Comparison of ENCODE assay signal across 23 cellular contexts in the genomic region with DNA sequence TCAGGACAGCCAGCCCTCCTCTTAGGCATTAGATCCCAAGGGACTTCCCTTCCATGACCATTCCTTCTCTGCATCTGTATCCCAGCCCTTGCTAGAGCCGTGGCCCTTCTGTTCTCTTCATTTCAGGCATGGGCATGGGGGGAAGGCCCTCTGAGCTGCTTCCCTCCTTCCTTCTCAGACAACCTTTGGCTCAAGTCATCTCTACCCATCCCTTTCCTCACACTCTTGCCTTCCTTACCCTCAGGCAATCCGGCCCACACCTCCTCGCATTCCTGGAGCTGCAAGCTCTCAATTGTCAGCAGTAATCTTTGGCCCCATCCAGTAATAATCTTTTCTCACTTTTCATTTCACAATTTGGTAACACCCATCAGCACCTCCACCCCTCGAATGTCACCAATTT.
DNase-seq lines count a peak whose midpoint lies in the region; ATAC-seq, FAIRE-seq and TF ChIP-seq lines count a peak whose summit lies in the region.
"Had no signal": no experiment of that assay in that cellular context is flagged by ENCODE, and none has a peak within 500 bp of the region (broad histone marks: within the 10 kb centered on the region; RNA-seq: fewer than 3 reads in every experiment).

No MANE protein-coding gene starts in this region.

- H3K36me3 Mint-ChIP-seq in activated naive CD4-positive, alpha-beta T cell treated with anti-CD3 and anti-CD28 coated beads, Interleukin-2, amount 50 U/mL, for 24 hours = no peaks in the 10 kb centered on the region
- H3K36me3 Mint-ChIP-seq in activated T-helper 1 cell treated with anti-CD3 and anti-CD28 coated beads, Interleukin-12 subunit alpha, Interleukin-12 subunit beta, Interleukin-2, Interleukin-4 antibody, amounts not matched to agents 30 ng/mL and 10 ng/mL and 1 ng/mL, durations not matched to agents 14 hours and 24 hours and 36 hours (ENCODE audit: low read depth) = peaks cover 2% of the 10 kb centered on the region
- no peaks in the 10 kb centered on the region for H3K36me3 Mint-ChIP-seq in stimulated activated memory B cell treated with anti-CD40 and anti-IgM and Interleukin-4, amounts not matched to agents 10 μg/mL and 1 μg/mL and 100 μg/mL, for 72 hours

- no peak overlapping the region for H2BK120ac ChIP-seq in mesendoderm (ENCODE audit: low read depth, low read length)

- no peak for DNase-seq in activated naive CD4-positive, alpha-beta T cell treated with anti-CD3 and anti-CD28 coated beads, Interleukin-2, amount 50 U/mL, for 16 hours
- DNase-seq in activated T-helper 1 cell treated with anti-CD3 and anti-CD28 coated beads, Interleukin-12 subunit alpha, Interleukin-12 subunit beta, Interleukin-2, Interleukin-4 antibody, amounts not matched to agents 30 ng/mL and 10 ng/mL and 1 ng/mL, durations not matched to agents 14 hours and 24 hours and 36 hours (ENCODE audit: low spot score) = no peak
- DNase-seq in mesendoderm (peak; percentile 76), HTR-8/SVneo (ENCODE audit: insufficient read length, low spot score) (no peak), omental fat pad (ENCODE audit: low spot score) (no peak), HT-29 (ENCODE audit: low spot score) (no peak)
- DNase-seq: activated B cell treated with CpG ODN at 0.5 μM for 24 hours; activated CD4-positive, alpha-beta T cell treated with anti-CD3 and anti-CD28 coated beads, Interleukin-2, amount 50 U/mL, for 48 hours; activated naive CD4-positive, alpha-beta T cell treated with anti-CD3 and anti-CD28 coated beads for 36 hours; Calu3; DMS79; NCI-H1105; NCI-H187 treated with DMSO at 0.1 percent for 48 hours; NCI-H2171 treated with DMSO at 0.1 percent for 48 hours; NCI-H510A treated with DMSO at 0.1 percent for 48 hours; stimulated activated CD4-positive, alpha-beta T cell treated with anti-CD3 and anti-CD28 coated beads, Interleukin-15, amount 100 ng/mL, for 24 hours; stimulated activated naive B cell treated with anti-CD40 and anti-IgM and Interleukin-4, amounts not matched to agents 10 μg/mL and 1 μg/mL and 100 μg/mL, for 72 hours; upper lobe of right lung had no signal

- no peak overlapping the region for H3K4me2 ChIP-seq in mesendoderm (ENCODE audit: low read length)
- H3K4me2 ChIP-seq: hepatocyte had no signal

- no peaks in the 10 kb centered on the region for H3K27me3 Mint-ChIP-seq in activated naive CD4-positive, alpha-beta T cell treated with anti-CD3 and anti-CD28 coated beads, Interleukin-2, amount 50 U/mL, for 24 hours
- H3K27me3 Mint-ChIP-seq in activated T-helper 1 cell treated with anti-CD3 and anti-CD28 coated beads, Interleukin-12 subunit alpha, Interleukin-12 subunit beta, Interleukin-2, Interleukin-4 antibody, amounts not matched to agents 30 ng/mL and 10 ng/mL and 1 ng/mL, durations not matched to agents 14 hours and 24 hours and 36 hours (ENCODE audit: insufficient read depth) = no peaks in the 10 kb centered on the region
- H3K27me3 Mint-ChIP-seq in stimulated activated memory B cell treated with anti-CD40 and anti-IgM and Interleukin-4, amounts not matched to agents 10 μg/mL and 1 μg/mL and 100 μg/mL, for 72 hours = no peaks in the 10 kb centered on the region
- H3K27me3 Mint-ChIP-seq: activated B cell treated with CpG ODN at 0.5 μM for 24 hours; stimulated activated naive B cell treated with anti-CD40 and anti-IgM and Interleukin-4, amounts not matched to agents 10 μg/mL and 1 μg/mL and 100 μg/mL, for 72 hours had no signal

- H3K27me3 ChIP-seq in mesendoderm (ENCODE audit: insufficient read depth, low read length, poor library complexity) = no peaks in the 10 kb centered on the region
- H3K27me3 ChIP-seq: hepatocyte, upper lobe of right lung had no signal

- no peak overlapping the region for H4K5ac ChIP-seq in mesendoderm (ENCODE audit: low read length)

- no peaks in the 10 kb centered on the region for H3K36me3 ChIP-seq in mesendoderm (ENCODE audit: control insufficient read depth, insufficient read depth, low read length)
- H3K36me3 ChIP-seq: upper lobe of right lung had no signal

- WGBS in mesendoderm (ENCODE audit: extremely low coverage, insufficient coverage, low lambda C conversion rate) = no CpG with 5 or more reads among the region's 4 CpGs

- H3K56ac ChIP-seq in mesendoderm (ENCODE audit: low read length) = no peak overlapping the region

- no peaks in the 10 kb centered on the region for H3K79me1 ChIP-seq in mesendoderm (ENCODE audit: low read length)

- intact Hi-C loops in activated T-helper 1 cell treated with anti-CD3 and anti-CD28 coated beads, Interleukin-12 subunit alpha, Interleukin-12 subunit beta, Interleukin-2, Interleukin-4 antibody, amounts not matched to agents 30 ng/mL and 10 ng/mL and 1 ng/mL, durations not matched to agents 14 hours and 24 hours and 36 hours (cut with micrococcal nuclease) = no loop called here

- no peak overlapping the region for H2AK5ac ChIP-seq in mesendoderm (ENCODE audit: low read length)

- no peak overlapping the region for H3K27ac ChIP-seq in mesendoderm (ENCODE audit: low read depth, low read length)
- H3K27ac ChIP-seq: hepatocyte, upper lobe of right lung had no signal

- no peak overlapping the region for H3K23ac ChIP-seq in mesendoderm (ENCODE audit: low read length)

- no peak for TF ChIP-seq CTCF in omental fat pad (IDR thresholded peaks at IDR 0.05)

- no peak overlapping the region for H2BK15ac ChIP-seq in mesendoderm (replicated peaks; ENCODE audit: low read depth)

- H3K18ac ChIP-seq in mesendoderm (ENCODE audit: low read length) = no peak overlapping the region

- H3K4ac ChIP-seq in mesendoderm (ENCODE audit: low read depth, low read length) = no peak overlapping the region

- no peak overlapping the region for H3K4me3 Mint-ChIP-seq in activated naive CD4-positive, alpha-beta T cell treated with anti-CD3 and anti-CD28 coated beads, Interleukin-2, amount 50 U/mL, for 24 hours
- no peak overlapping the region for H3K4me3 Mint-ChIP-seq in activated T-helper 1 cell treated with anti-CD3 and anti-CD28 coated beads, Interleukin-12 subunit alpha, Interleukin-12 subunit beta, Interleukin-2, Interleukin-4 antibody, amounts not matched to agents 30 ng/mL and 10 ng/mL and 1 ng/mL, durations not matched to agents 14 hours and 24 hours and 36 hours
- H3K4me3 Mint-ChIP-seq in stimulated activated memory B cell treated with anti-CD40 and anti-IgM and Interleukin-4, amounts not matched to agents 10 μg/mL and 1 μg/mL and 100 μg/mL, for 72 hours = no peak overlapping the region
- H3K4me3 Mint-ChIP-seq: activated B cell treated with CpG ODN at 0.5 μM for 24 hours; activated naive CD4-positive, alpha-beta T cell treated with anti-CD3 and anti-CD28 coated beads for 36 hours; stimulated activated naive B cell treated with anti-CD40 and anti-IgM and Interleukin-4, amounts not matched to agents 10 μg/mL and 1 μg/mL and 100 μg/mL, for 72 hours; T-helper 1 cell treated with Interleukin-12 subunit alpha and Interleukin-12 subunit beta and Interleukin-4 antibody, amounts not matched to agents 30 μg/mL and 1 μg/mL, for 36 hours had no signal

- peaks cover 11% of the 10 kb centered on the region for H3K4me1 ChIP-seq in mesendoderm (ENCODE audit: control insufficient read depth, low read depth, low read length)
- H3K4me1 ChIP-seq: upper lobe of right lung had no signal

- ATAC-seq in stimulated activated memory B cell treated with anti-CD40 and anti-IgM and Interleukin-4, amounts not matched to agents 10 μg/mL and 1 μg/mL and 100 μg/mL, for 72 hours = no peak
- ATAC-seq in omental fat pad (ENCODE audit: low FRiP score) = no peak
- ATAC-seq: SK-N-SH treated with all-trans-retinoic acid at 6 μM for 48 hours; stimulated activated naive B cell treated with anti-CD40 and anti-IgM and Interleukin-4, amounts not matched to agents 10 μg/mL and 1 μg/mL and 100 μg/mL, for 72 hours had no signal

- no peak overlapping the region for H3K4me3 ChIP-seq in mesendoderm (ENCODE audit: low read length)
- H3K4me3 ChIP-seq: hepatocyte, upper lobe of right lung had no signal

- no peak overlapping the region for H2BK5ac ChIP-seq in mesendoderm (ENCODE audit: low read length)

- no peaks in the 10 kb centered on the region for H3K9me3 Mint-ChIP-seq in activated naive CD4-positive, alpha-beta T cell treated with anti-CD3 and anti-CD28 coated beads, Interleukin-2, amount 50 U/mL, for 24 hours
- peaks cover 11% of the 10 kb centered on the region for H3K9me3 Mint-ChIP-seq in activated T-helper 1 cell treated with anti-CD3 and anti-CD28 coated beads, Interleukin-12 subunit alpha, Interleukin-12 subunit beta, Interleukin-2, Interleukin-4 antibody, amounts not matched to agents 30 ng/mL and 10 ng/mL and 1 ng/mL, durations not matched to agents 14 hours and 24 hours and 36 hours
- H3K9me3 Mint-ChIP-seq in stimulated activated memory B cell treated with anti-CD40 and anti-IgM and Interleukin-4, amounts not matched to agents 10 μg/mL and 1 μg/mL and 100 μg/mL, for 72 hours = no peaks in the 10 kb centered on the region
- H3K9me3 Mint-ChIP-seq: activated B cell treated with CpG ODN at 0.5 μM for 24 hours; activated naive CD4-positive, alpha-beta T cell treated with anti-CD3 and anti-CD28 coated beads for 36 hours; T-helper 1 cell treated with Interleukin-12 subunit alpha and Interleukin-12 subunit beta and Interleukin-4 antibody, amounts not matched to agents 30 μg/mL and 1 μg/mL, for 36 hours had no signal

- no peak for FAIRE-seq in HTR-8/SVneo (lab: Jason Lieb, UNC)

- peak overlapping the region; percentile 16 for H3K27ac Mint-ChIP-seq in activated naive CD4-positive, alpha-beta T cell treated with anti-CD3 and anti-CD28 coated beads, Interleukin-2, amount 50 U/mL, for 24 hours
- peak overlapping the region; percentile 8 for H3K27ac Mint-ChIP-seq in activated T-helper 1 cell treated with anti-CD3 and anti-CD28 coated beads, Interleukin-12 subunit alpha, Interleukin-12 subunit beta, Interleukin-2, Interleukin-4 antibody, amounts not matched to agents 30 ng/mL and 10 ng/mL and 1 ng/mL, durations not matched to agents 14 hours and 24 hours and 36 hours
- H3K27ac Mint-ChIP-seq in stimulated activated memory B cell treated with anti-CD40 and anti-IgM and Interleukin-4, amounts not matched to agents 10 μg/mL and 1 μg/mL and 100 μg/mL, for 72 hours = peak overlapping the region; percentile 11
- H3K27ac Mint-ChIP-seq: activated B cell treated with CpG ODN at 0.5 μM for 24 hours; activated naive CD4-positive, alpha-beta T cell treated with anti-CD3 and anti-CD28 coated beads for 36 hours; stimulated activated naive B cell treated with anti-CD40 and anti-IgM and Interleukin-4, amounts not matched to agents 10 μg/mL and 1 μg/mL and 100 μg/mL, for 72 hours; T-helper 1 cell treated with Interleukin-12 subunit alpha and Interleukin-12 subunit beta and Interleukin-4 antibody, amounts not matched to agents 30 μg/mL and 1 μg/mL, for 36 hours had no signal

- peaks cover 6% of the 10 kb centered on the region for H3K4me1 Mint-ChIP-seq in activated naive CD4-positive, alpha-beta T cell treated with anti-CD3 and anti-CD28 coated beads, Interleukin-2, amount 50 U/mL, for 24 hours
- H3K4me1 Mint-ChIP-seq in activated T-helper 1 cell treated with anti-CD3 and anti-CD28 coated beads, Interleukin-12 subunit alpha, Interleukin-12 subunit beta, Interleukin-2, Interleukin-4 antibody, amounts not matched to agents 30 ng/mL and 10 ng/mL and 1 ng/mL, durations not matched to agents 14 hours and 24 hours and 36 hours (ENCODE audit: low read depth) = peaks cover 27% of the 10 kb centered on the region
- H3K4me1 Mint-ChIP-seq in stimulated activated memory B cell treated with anti-CD40 and anti-IgM and Interleukin-4, amounts not matched to agents 10 μg/mL and 1 μg/mL and 100 μg/mL, for 72 hours = peaks cover 21% of the 10 kb centered on the region

- H3K79me2 ChIP-seq in mesendoderm (ENCODE audit: control insufficient read depth, insufficient read depth, low read length) = no peaks in the 10 kb centered on the region
- H3K79me2 ChIP-seq: hepatocyte had no signal

- no peak overlapping the region for H4K8ac ChIP-seq in mesendoderm (ENCODE audit: low read depth, low read length)

- no peak overlapping the region for H3K9ac ChIP-seq in mesendoderm (ENCODE audit: low read length)
